ENCODE assay signal across 1 cellular context in genomic region chr10:42962120-42962901, GRCh38.
TF ChIP-seq lines count a peak whose summit lies in the region.

No MANE protein-coding gene starts in this region.

TF ChIP-seq in H1, 55 proteins besides CTCF, POLR2A, EP300 and RAD21:
- TF ChIP-seq HDAC2 (IDR thresholded peaks at IDR 0.05; ENCODE audit: borderline replicate concordance in 1 of 2, low read depth in 2 of 2, low read length in 2 of 2) (no peak), CREB1 (IDR thresholded peaks at IDR 0.05) (no peak), GABPA (IDR thresholded peaks at IDR 0.05; ENCODE audit: borderline replicate concordance, insufficient read depth, low read length) (no peak), MAX (IDR thresholded peaks at IDR 0.05) (no peak), RBBP5 (IDR thresholded peaks at IDR 0.05; ENCODE audit: borderline replicate concordance, low read depth, low read length) (no peak), CEBPB (IDR thresholded peaks at IDR 0.05; ENCODE audit: low read depth, low read length) (no peak), YY1 (IDR thresholded peaks at IDR 0.05; ENCODE audit: low read depth, low read length) (no peak), CHD7 (IDR thresholded peaks at IDR 0.05; ENCODE audit: insufficient replicate concordance, low read length) (no peak)
